26 cellular contexts compared by ENCODE assay signal in genomic region chrX:133610056-133610455, GRCh38.
DNase-seq lines count a peak whose midpoint lies in the region; ATAC-seq, FAIRE-seq and TF ChIP-seq lines count a peak whose summit lies in the region.
"Had no signal": no experiment of that assay in that cellular context is flagged by ENCODE, and none has a peak within 500 bp of the region (broad histone marks: within the 10 kb centered on the region; RNA-seq: fewer than 3 reads in every experiment).

No MANE protein-coding gene starts in this region.

- ATAC-seq in HepG2 (no peak), right lobe of liver (no peak), GM19467 (IDR thresholded peaks at IDR 0.05; ENCODE audit: unreplicated experiment) (no peak)
- ATAC-seq: Panc1 had no signal

- H3K36me3 ChIP-seq in HepG2 (replicated peaks in 1 of 2; ENCODE audit: control insufficient read depth in 1 of 2, insufficient read depth in 2 of 2, low read length in 2 of 2) = peaks cover 3 to 33% of the 10 kb centered on the region in 2 experiments
- no peaks in the 10 kb centered on the region for H3K36me3 ChIP-seq in right lobe of liver
- H3K36me3 ChIP-seq: SJCRH30 had no signal

- peaks cover 77% of the 10 kb centered on the region for H4K20me1 ChIP-seq in HepG2 (ENCODE audit: insufficient read depth, low read length)

- no peak for DNase-seq in HepG2 (ENCODE audit: low spot score)
- no peak for DNase-seq in right lobe of liver
- DNase-seq in astrocyte of the cerebellum (ENCODE audit: low read depth) = peak; percentile 35
- DNase-seq in fibroblast of the aortic adventitia (ENCODE audit: low read depth) = peak; percentile 70
- no peak for DNase-seq in activated CD4-positive, alpha-beta T cell treated with anti-CD3 and anti-CD28 coated beads, Interleukin-2, amount 50 U/mL, for 1 hour
- no peak for DNase-seq in SIG-M5 treated with dmso at 0.1 percent for 504 hours (lab: John Stamatoyannopoulos, UW; ENCODE audit: unreplicated experiment)
- DNase-seq in T-helper 2 cell = no peak
- DNase-seq: ACHN; Calu3; CD8-positive, alpha-beta memory T cell; GDM1; GOT3; HCEC 1CT; NCI-H1105; NCI-H146; NCI-H2029 treated with DMSO at 0.1 percent for 48 hours; NCI-H226; NCI-H510A treated with DMSO at 0.1 percent for 48 hours; NCI-H748 treated with DMSO at 0.1 percent for 48 hours; NK-92 treated with Interleukin-12 subunit alpha and Interleukin-12 subunit beta, amount 100 ng/mL, for 24 hours; SJCRH30 had no signal

- TF ChIP-seq CTCF in HepG2 (CRISPR knock-in tag; IDR thresholded peaks at IDR 0.05) (no peak), right lobe of liver (IDR thresholded peaks at IDR 0.05) (no peak), astrocyte of the cerebellum (IDR thresholded peaks at IDR 0.05; ENCODE audit: low read depth, low read length, missing control alignments) (no peak), fibroblast of the aortic adventitia (IDR thresholded peaks at IDR 0.05; ENCODE audit: insufficient read depth, low read length) (no peak)

- H3K9ac ChIP-seq in HepG2 (ENCODE audit: insufficient read depth, low read depth, low read length) = no peak overlapping the region
- H3K9ac ChIP-seq: KMS-11 had no signal

- H3K79me2 ChIP-seq in HepG2 (ENCODE audit: insufficient read depth, low read length) = peaks cover 8% of the 10 kb centered on the region

- no peak overlapping the region for H2AFZ ChIP-seq in HepG2 (ENCODE audit: low read length)

- no peak for TF ChIP-seq RAD21 in HepG2 (CRISPR knock-in tag; IDR thresholded peaks at IDR 0.05)

- TF ChIP-seq POLR2A in HepG2 (IDR thresholded peaks at IDR 0.05; ENCODE audit: insufficient read depth in 1 of 2, low read depth in 2 of 2, low read length in 2 of 2) (no peak), right lobe of liver (IDR thresholded peaks at IDR 0.05) (no peak)

- POLR2A ChIA-PET in HepG2 (lab: Yijun Ruan, JAX) = no interaction called here

- no peaks in the 10 kb centered on the region for H3K9me3 ChIP-seq in HepG2 (ENCODE audit: low read length)
- H3K9me3 ChIP-seq in right lobe of liver = no peaks in the 10 kb centered on the region
- H3K9me3 ChIP-seq: SJCRH30 had no signal

- BruUV-seq in HepG2 (replicated peaks; lab: Mats Ljungman, UMichigan) = no TSS peak

- no peak for TF ChIP-seq EP300 in HepG2 (IDR thresholded peaks at IDR 0.05; ENCODE audit: low read depth in 2 of 2, low read length in 2 of 2)
- TF ChIP-seq EP300 in HepG2 (CRISPR knock-in tag; IDR thresholded peaks at IDR 0.05; ENCODE audit: borderline replicate concordance) = no peak

- no peak overlapping the region for H3K4me2 ChIP-seq in HepG2 (ENCODE audit: low read depth, low read length)
- H3K4me2 ChIP-seq: KMS-11 had no signal

- WGBS in HepG2 (ENCODE audit: low lambda C conversion rate) = 100% methylated on average over 1 of the region's 1 CpG
- 56% methylated on average over 1 of the region's 1 CpG for WGBS in right lobe of liver (ENCODE audit: insufficient coverage, low coverage, low lambda C conversion rate, missing lambda C conversion rate)

- in situ Hi-C loops in HepG2 (cut with HindIII; ENCODE audit: extremely low pct_ligation_motif_present, low pct_unique_long_range_greater_than_20kb) = no loop called here
- in situ Hi-C loops in astrocyte of the cerebellum (cut with HindIII; ENCODE audit: low sequenced_read_pairs) = no loop called here

- intact Hi-C loops in HepG2 (cut with micrococcal nuclease; ENCODE audit: unreplicated experiment) = no loop called here
- intact Hi-C loops in right lobe of liver (cut with DNase I) = no loop called here

- CTCF ChIA-PET in HepG2 (lab: Yijun Ruan, JAX; ENCODE audit: low intra/inter-chr PET ratio, low total read pairs) = no interaction called here

- peaks cover 47% of the 10 kb centered on the region for H3K4me1 ChIP-seq in HepG2 (ENCODE audit: insufficient read depth, low read length)
- H3K4me1 ChIP-seq in right lobe of liver = no peaks in the 10 kb centered on the region
- H3K4me1 ChIP-seq: SJCRH30 had no signal

- H3K27ac ChIP-seq in HepG2 (ENCODE audit: extremely low read length, insufficient read depth, low read length) = no peak overlapping the region
- H3K27ac ChIP-seq in right lobe of liver = no peak overlapping the region
- H3K27ac ChIP-seq: 22Rv1, C4-2B, KMS-11, SJCRH30 had no signal

- no peak for FAIRE-seq in HepG2 (lab: Jason Lieb, UNC)

- H3K27me3 ChIP-seq in HepG2 (ENCODE audit: control insufficient read depth in 1 of 2, insufficient read depth in 2 of 2, low read length in 2 of 2) = no peaks in the 10 kb centered on the region
- peaks cover 0 to 6% of the 10 kb centered on the region in 2 donors for H3K27me3 ChIP-seq in right lobe of liver
- H3K27me3 ChIP-seq: SJCRH30 had no signal

- H3K4me3 ChIP-seq in HepG2 (replicated peaks in 1 of 3; ENCODE audit: insufficient read depth in 1 of 3, low read depth in 2 of 3, low read length in 3 of 3) = no peak overlapping the region
- H3K4me3 ChIP-seq in right lobe of liver = no peak overlapping the region
- no peak overlapping the region for H3K4me3 ChIP-seq in astrocyte of the cerebellum (ENCODE audit: low read depth, low read length)
- no peak overlapping the region for H3K4me3 ChIP-seq in fibroblast of the aortic adventitia (ENCODE audit: low read depth, low read length)
- H3K4me3 ChIP-seq: SJCRH30 had no signal

TF ChIP-seq in HepG2, 621 proteins besides CTCF, POLR2A, EP300 and RAD21:
- peak; percentile 24; the same call in 1 of the 2 replicates for TF ChIP-seq POLR2AphosphoS5 (IDR thresholded peaks at IDR 0.05; ENCODE audit: low read depth, low read length)
- no peak for TF ChIP-seq ZNF431 (CRISPR knock-in tag; IDR thresholded peaks at IDR 0.05; ENCODE audit: borderline replicate concordance, low read depth)

Comparison
In these comparisons a context has a peak if more than half of its experiments do, and no peak if none do; other contexts are left out.
1. DNase-seq: peak in astrocyte of the cerebellum (single experiment) and fibroblast of the aortic adventitia (single experiment); none in HepG2 (single experiment), right lobe of liver (0 of 3), activated CD4-positive, alpha-beta T cell treated with anti-CD3 and anti-CD28 coated beads, Interleukin-2, amount 50 U/mL, for 1 hour (single experiment), SIG-M5 treated with dmso at 0.1 percent for 504 hours (single experiment) and T-helper 2 cell (0 of 5).